In the genomic region with DNA sequence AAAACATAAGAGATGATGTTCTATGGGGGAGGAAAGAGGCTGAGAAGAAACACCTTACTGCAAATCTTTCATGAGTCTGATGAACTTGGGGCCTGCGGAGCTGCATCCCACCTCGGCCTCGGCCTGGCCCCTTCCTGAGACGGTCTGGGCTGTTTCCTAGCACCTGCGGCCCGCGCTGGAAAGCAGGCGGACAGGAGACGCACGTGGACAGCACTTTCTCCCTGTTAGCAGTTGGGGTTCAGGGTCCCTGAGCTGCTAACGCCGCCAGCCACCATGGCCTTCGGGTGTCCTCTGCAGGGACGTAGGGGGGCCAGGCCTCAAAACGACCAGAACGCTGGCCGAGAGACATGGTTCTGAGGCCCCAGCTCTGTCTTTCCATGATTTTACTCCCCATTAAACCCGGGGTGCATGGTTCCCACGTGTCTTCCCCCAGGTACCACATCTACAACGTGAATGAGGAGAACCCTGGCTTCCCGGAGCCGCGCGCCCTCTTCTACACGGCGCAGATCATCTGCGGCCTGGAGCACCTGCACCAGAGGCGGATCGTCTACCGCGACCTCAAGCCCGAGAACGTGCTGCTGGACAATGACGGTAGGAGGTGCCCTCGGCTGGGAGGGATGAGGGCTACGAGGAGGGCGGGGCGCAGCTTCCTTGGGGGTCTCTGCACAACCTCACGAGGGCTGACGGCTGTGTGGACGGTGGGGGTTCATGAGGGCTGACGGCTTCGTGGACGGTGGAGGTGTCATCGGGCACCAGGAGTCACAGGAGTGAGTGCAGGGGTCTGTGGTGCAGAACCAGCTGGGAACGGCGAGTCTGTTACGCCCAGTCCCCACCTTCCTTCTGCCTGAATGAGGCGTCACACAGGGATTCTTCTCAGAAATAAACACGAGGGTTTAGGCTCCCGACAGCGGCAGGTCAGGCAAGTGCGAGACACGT, we compare ENCODE assay signal across 24 cellular contexts. TPM values are rescaled to one million over a fixed set of nuclear protein-coding genes. Genes with fewer than 3 reads are reported as not detected.
DNase-seq lines count a peak whose midpoint lies in the region; ATAC-seq, FAIRE-seq and TF ChIP-seq lines count a peak whose summit lies in the region.
"Had no signal": no experiment of that assay in that cellular context is flagged by ENCODE, and none has a peak within 500 bp of the region (broad histone marks: within the 10 kb centered on the region; RNA-seq: fewer than 3 reads in every experiment).

No MANE protein-coding gene starts in this region.

- H3K4me1 ChIP-seq in endodermal cell (ENCODE audit: control insufficient read depth, insufficient read depth, low read length) = no peaks in the 10 kb centered on the region
- no peaks in the 10 kb centered on the region for H3K4me1 ChIP-seq in upper lobe of right lung
- H3K4me1 ChIP-seq: esophagus muscularis mucosa had no signal

- H3K36me3 ChIP-seq in endodermal cell (ENCODE audit: control insufficient read depth, insufficient read depth, low read length) = no peaks in the 10 kb centered on the region
- H3K36me3 ChIP-seq in upper lobe of right lung = no peaks in the 10 kb centered on the region
- H3K36me3 ChIP-seq: cardiac muscle cell, esophagus muscularis mucosa had no signal

- H3K9ac ChIP-seq in endodermal cell (ENCODE audit: extremely low read depth, low read length, poor library complexity, severe bottlenecking) = no peak overlapping the region

- H3K9me3 ChIP-seq in endodermal cell (ENCODE audit: control insufficient read depth, low read length) (no peaks in the 10 kb centered on the region), upper lobe of right lung (no peaks in the 10 kb centered on the region)
- H3K9me3 ChIP-seq: esophagus muscularis mucosa had no signal

- no peak for TF ChIP-seq POLR2A in GM12891 (IDR thresholded peaks at IDR 0.05; ENCODE audit: low read depth, low read length)

- no peaks in the 10 kb centered on the region for H3K27me3 Mint-ChIP-seq in activated naive CD4-positive, alpha-beta T cell treated with anti-CD3 and anti-CD28 coated beads for 36 hours (ENCODE audit: low read depth)
- H3K27me3 Mint-ChIP-seq in endodermal cell (ENCODE audit: insufficient read depth) (peaks cover 2% of the 10 kb centered on the region), natural killer cell (ENCODE audit: low read depth in 2 of 2) (no peaks in the 10 kb centered on the region)
- H3K27me3 Mint-ChIP-seq: activated T-helper 17 cell treated with anti-CD3 and anti-CD28 coated beads, Interleukin-2, amount 50 U/mL, for 72 hours had no signal

- H3K4me3 Mint-ChIP-seq in activated naive CD4-positive, alpha-beta T cell treated with anti-CD3 and anti-CD28 coated beads for 36 hours = no peak overlapping the region
- H3K4me3 Mint-ChIP-seq in endodermal cell (no peak overlapping the region), natural killer cell (no peak overlapping the region)
- H3K4me3 Mint-ChIP-seq: activated T-helper 17 cell treated with anti-CD3 and anti-CD28 coated beads, Interleukin-2, amount 50 U/mL, for 72 hours; H9 had no signal

- 93 to 96% methylated on average over 44 to 54 of the region's 54 CpGs for WGBS in endodermal cell (ENCODE audit: insufficient coverage in 1 of 2, insufficient read length in 1 of 2), 2 experiments

- H3K4me3 ChIP-seq in endodermal cell (ENCODE audit: low read length) (no peak overlapping the region), upper lobe of right lung (no peak overlapping the region)
- H3K4me3 ChIP-seq: cardiac muscle cell, esophagus muscularis mucosa had no signal

- H3K27ac ChIP-seq in endodermal cell (ENCODE audit: low read depth, low read length) (no peak overlapping the region), upper lobe of right lung (no peak overlapping the region)
- H3K27ac ChIP-seq: cardiac muscle cell, esophagus muscularis mucosa had no signal

- no peaks in the 10 kb centered on the region for H3K36me3 Mint-ChIP-seq in activated naive CD4-positive, alpha-beta T cell treated with anti-CD3 and anti-CD28 coated beads for 36 hours (ENCODE audit: low read depth)
- H3K36me3 Mint-ChIP-seq in endodermal cell (ENCODE audit: low read depth) (no peaks in the 10 kb centered on the region), natural killer cell (no peaks in the 10 kb centered on the region)

- FAIRE-seq in GM12891 (lab: Jason Lieb, UNC) = no peak

- TF ChIP-seq CTCF in endodermal cell (conservative IDR thresholded peaks at IDR 0.05) (no peak), natural killer cell (IDR thresholded peaks at IDR 0.05) (no peak), upper lobe of right lung (IDR thresholded peaks at IDR 0.05) (no peak)

- H3K27ac Mint-ChIP-seq in activated naive CD4-positive, alpha-beta T cell treated with anti-CD3 and anti-CD28 coated beads for 36 hours = no peak overlapping the region
- H3K27ac Mint-ChIP-seq in endodermal cell (no peak overlapping the region), natural killer cell (no peak overlapping the region)

- H3K9me3 Mint-ChIP-seq in activated naive CD4-positive, alpha-beta T cell treated with anti-CD3 and anti-CD28 coated beads for 36 hours = no peaks in the 10 kb centered on the region
- H3K9me3 Mint-ChIP-seq in endodermal cell (no peaks in the 10 kb centered on the region), natural killer cell (peaks cover 4% of the 10 kb centered on the region in 2 donors)
- H3K9me3 Mint-ChIP-seq: activated T-helper 17 cell treated with anti-CD3 and anti-CD28 coated beads, Interleukin-2, amount 50 U/mL, for 72 hours; H9 had no signal

- H3K4me1 Mint-ChIP-seq in activated naive CD4-positive, alpha-beta T cell treated with anti-CD3 and anti-CD28 coated beads for 36 hours (ENCODE audit: low read depth) = no peaks in the 10 kb centered on the region
- H3K4me1 Mint-ChIP-seq in endodermal cell = peaks cover 17% of the 10 kb centered on the region
- H3K4me1 Mint-ChIP-seq in natural killer cell = peaks cover 0 to 7% of the 10 kb centered on the region in 2 donors

- ATAC-seq in natural killer cell (no peak), upper lobe of right lung (peak; percentile 13)

- peak; percentile 3 for DNase-seq in activated naive CD4-positive, alpha-beta T cell treated with anti-CD3 and anti-CD28 coated beads for 36 hours
- no peak for DNase-seq in activated naive CD4-positive, alpha-beta T cell (lab: John Stamatoyannopoulos, UW)
- peak; percentile 43 for DNase-seq in endodermal cell
- DNase-seq in natural killer cell = peak; percentile 10
- DNase-seq in upper lobe of right lung = peak; percentile 60
- DNase-seq in GM12891 (ENCODE audit: insufficient read length, low spot score) = no peak
- DNase-seq in EL = no peak
- DNase-seq in COR-L47 (lab: John Stamatoyannopoulos, UW) = no peak
- DNase-seq: amniotic stem cell; effector CD4-positive, alpha-beta T cell; GDM1; H9; NCI-H1417; NCI-H524 treated with DMSO at 0.1 percent for 48 hours; occipital lobe; SIG-M5; stimulated activated CD4-positive, alpha-beta T cell treated with anti-CD3 and anti-CD28 coated beads, Interleukin-1b, Interleukin-23, amount 100 ng/mL, for 48 hours; stimulated activated naive CD8-positive, alpha-beta T cell treated with anti-CD3 and anti-CD28 coated beads, Interleukin-15, Interleukin-2, amounts not matched to agents 100 U/mL and 50 U/mL, for 24 hours had no signal

- CTCF ChIA-PET in activated naive CD4-positive, alpha-beta T cell treated with anti-CD3 and anti-CD28 coated beads for 36 hours (lab: Charles Lee) = interaction anchor here (0.6 kb wide), 2 partner anchors 53 to 186 kb away, joined by 4 read pairs; no protein-coding TSS in a partner anchor

- H3K27me3 ChIP-seq in endodermal cell (ENCODE audit: control insufficient read depth, insufficient read depth, low read length, poor library complexity, severe bottlenecking) = no peaks in the 10 kb centered on the region
- H3K27me3 ChIP-seq in upper lobe of right lung = no peaks in the 10 kb centered on the region
- H3K27me3 ChIP-seq: cardiac muscle cell, esophagus muscularis mucosa had no signal

- intact Hi-C loops in activated naive CD4-positive, alpha-beta T cell treated with anti-CD3 and anti-CD28 coated beads for 36 hours (cut with micrococcal nuclease) = no loop called here
- intact Hi-C loops in natural killer cell (cut with micrococcal nuclease) (no loop called here), upper lobe of right lung (cut with DNase I) (no loop called here)

TF ChIP-seq in GM12891, 5 proteins besides CTCF, POLR2A, EP300 and RAD21:
- no peak for TF ChIP-seq PAX5 (IDR thresholded peaks at IDR 0.05; ENCODE audit: insufficient read depth, low read length, severe bottlenecking)
- TF ChIP-seq TAF1 (IDR thresholded peaks at IDR 0.05; ENCODE audit: low read depth, low read length) = no peak
- no peak for TF ChIP-seq POU2F2 (IDR thresholded peaks at IDR 0.05; ENCODE audit: low read depth, low read length)
- TF ChIP-seq POLR2AphosphoS5 (IDR thresholded peaks at IDR 0.05; ENCODE audit: low read depth, low read length) = no peak
- TF ChIP-seq SPI1 (IDR thresholded peaks at IDR 0.05; ENCODE audit: low read depth, low read length) = no peak

RNA-seq across cellular contexts. Expression of a gene that starts 4.3 kb away (rescaled TPM):
- total RNA-seq in activated naive CD4-positive, alpha-beta T cell treated with anti-CD3 and anti-CD28 coated beads for 36 hours = under 1 TPM in 1 of 2 experiments, not detected in 1; 0.10 TPM
- total RNA-seq in endodermal cell = 1 to 10 TPM; 1.7 to 2.5 TPM
- 0.25 TPM for polyA plus RNA-seq in endodermal cell (2013, experiment 1 of 2)
- polyA plus RNA-seq in endodermal cell (2013, experiment 2 of 2) = 0.17 TPM
- total RNA-seq in natural killer cell = not detected
- 0.09 TPM for total RNA-seq in upper lobe of right lung
- 0.08 TPM for polyA plus RNA-seq in GM12891 (2012; ENCODE audit: low read depth, missing spikeins)
- total RNA-seq: occipital lobe had no signal

RNA-seq across cellular contexts. Expression of a gene that starts 13.3 kb away (rescaled TPM):
- total RNA-seq in activated naive CD4-positive, alpha-beta T cell treated with anti-CD3 and anti-CD28 coated beads for 36 hours = not detected
- total RNA-seq in endodermal cell (not detected), natural killer cell (not detected), upper lobe of right lung (not detected)
- polyA plus RNA-seq in endodermal cell (2013, experiment 1 of 2) = not detected
- not detected for polyA plus RNA-seq in endodermal cell (2013, experiment 2 of 2)
- polyA plus RNA-seq in GM12891 (2012; ENCODE audit: low read depth, missing spikeins) = 0.73 TPM
- total RNA-seq: activated CD8-positive, alpha-beta memory T cell treated with anti-CD3 and anti-CD28 coated beads for 36 hours; activated T-helper 17 cell treated with anti-CD3 and anti-CD28 coated beads, Interleukin-2, amount 50 U/mL, for 72 hours; cardiac muscle cell; esophagus muscularis mucosa; H9; occipital lobe; T-helper 1 cell treated with Interleukin-12 subunit alpha and Interleukin-12 subunit beta and Interleukin-4 antibody, amounts not matched to agents 30 ng/mL and 1 ng/mL, for 36 hours; urinary bladder had no signal
- polyA plus RNA-seq: urinary bladder had no signal

Comparison
In these comparisons a context has a peak if more than half of its experiments do, and no peak if none do; other contexts are left out.
1. DNase-seq: peak in activated naive CD4-positive, alpha-beta T cell treated with anti-CD3 and anti-CD28 coated beads for 36 hours (single experiment), endodermal cell (single experiment), natural killer cell (single experiment) and upper lobe of right lung (single experiment); none in activated naive CD4-positive, alpha-beta T cell (0 of 4), GM12891 (single experiment), EL (single experiment) and COR-L47 (single experiment).